Comparison of ENCODE assay signal across 12 cellular contexts in the genomic region with DNA sequence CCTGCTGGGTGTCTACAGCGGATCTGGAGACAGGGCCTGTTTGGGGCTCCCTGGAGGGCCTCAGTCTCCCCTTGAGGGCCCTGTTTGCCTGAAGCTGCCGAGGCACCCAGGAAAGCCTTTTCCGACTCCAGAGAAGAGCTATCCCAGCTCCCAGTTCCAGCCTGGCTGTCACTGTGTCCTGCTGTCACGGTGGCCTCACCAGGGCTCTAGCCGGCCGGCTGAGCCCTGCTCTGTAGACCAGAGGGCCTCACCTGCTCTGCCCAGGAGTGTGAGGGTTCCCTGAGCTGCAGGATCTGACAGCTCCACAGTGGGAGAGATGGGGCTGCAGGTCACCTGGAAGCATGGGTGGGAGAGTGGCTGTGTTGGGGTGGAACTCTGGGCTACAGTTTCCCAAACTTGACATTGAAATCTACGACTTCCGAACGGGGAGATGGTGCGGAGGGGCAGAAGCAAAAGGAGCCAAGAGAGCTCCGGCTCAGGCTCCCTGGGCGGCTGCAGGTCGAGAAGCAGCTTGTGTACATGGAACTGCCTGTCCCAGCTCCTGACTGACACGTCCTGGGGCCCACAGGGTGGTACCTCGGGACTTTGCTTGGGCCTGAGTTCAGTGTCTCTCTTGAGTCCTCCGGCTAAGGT.
"Had no signal": no experiment of that assay in that cellular context is flagged by ENCODE, and none has a peak within 500 bp of the region (broad histone marks: within the 10 kb centered on the region; RNA-seq: fewer than 3 reads in every experiment).

No MANE protein-coding gene starts in this region.

- H3K27me3 ChIP-seq: neural progenitor cell, SJSA1, transverse colon had no signal

- H3K9me3 ChIP-seq: left ventricle myocardium inferior, SJSA1, transverse colon had no signal

- H3K4me1 Mint-ChIP-seq: activated naive CD4-positive, alpha-beta T cell treated with anti-CD3 and anti-CD28 coated beads, Interleukin-2, amount 50 U/mL, for 24 hours; stimulated activated memory B cell treated with anti-CD40 and anti-IgM and Interleukin-4, amounts not matched to agents 10 μg/mL and 1 μg/mL and 100 μg/mL, for 72 hours had no signal

- H3K27ac ChIP-seq: left ventricle myocardium inferior, neural progenitor cell, SJSA1, transverse colon had no signal

- H3K4me1 ChIP-seq: left ventricle myocardium inferior, neural progenitor cell, SJSA1, transverse colon had no signal

- H3K27ac Mint-ChIP-seq: activated naive CD4-positive, alpha-beta T cell treated with anti-CD3 and anti-CD28 coated beads, Interleukin-2, amount 50 U/mL, for 24 hours; brain; stimulated activated memory B cell treated with anti-CD40 and anti-IgM and Interleukin-4, amounts not matched to agents 10 μg/mL and 1 μg/mL and 100 μg/mL, for 72 hours had no signal

- H3K4me3 Mint-ChIP-seq: activated naive CD4-positive, alpha-beta T cell treated with anti-CD3 and anti-CD28 coated beads, Interleukin-2, amount 50 U/mL, for 24 hours; brain; stimulated activated memory B cell treated with anti-CD40 and anti-IgM and Interleukin-4, amounts not matched to agents 10 μg/mL and 1 μg/mL and 100 μg/mL, for 72 hours had no signal

- H3K36me3 Mint-ChIP-seq: activated naive CD4-positive, alpha-beta T cell treated with anti-CD3 and anti-CD28 coated beads, Interleukin-2, amount 50 U/mL, for 24 hours; neural progenitor cell; stimulated activated memory B cell treated with anti-CD40 and anti-IgM and Interleukin-4, amounts not matched to agents 10 μg/mL and 1 μg/mL and 100 μg/mL, for 72 hours had no signal

- ATAC-seq: esophagus mucosa; stimulated activated memory B cell treated with anti-CD40 and anti-IgM and Interleukin-4, amounts not matched to agents 10 μg/mL and 1 μg/mL and 100 μg/mL, for 72 hours had no signal

- H3K36me3 ChIP-seq: left ventricle myocardium inferior, neural progenitor cell, SJSA1, transverse colon had no signal

- H3K27me3 Mint-ChIP-seq: brain had no signal

- H3K9me3 Mint-ChIP-seq: activated naive CD4-positive, alpha-beta T cell treated with anti-CD3 and anti-CD28 coated beads, Interleukin-2, amount 50 U/mL, for 24 hours; brain; neural progenitor cell; stimulated activated memory B cell treated with anti-CD40 and anti-IgM and Interleukin-4, amounts not matched to agents 10 μg/mL and 1 μg/mL and 100 μg/mL, for 72 hours had no signal

- H3K4me3 ChIP-seq: left ventricle myocardium inferior, neural progenitor cell, SJSA1, transverse colon had no signal

- DNase-seq: activated CD4-positive, alpha-beta T cell treated with anti-CD3 and anti-CD28 coated beads for 1 hour; activated CD4-positive, alpha-beta T cell treated with anti-CD3 and anti-CD28 coated beads, Interleukin-2, amount 50 U/mL, for 48 hours; dermis blood vessel endothelial cell; left ventricle myocardium inferior; T-helper 9 cell; transverse colon had no signal
